Comparison of ENCODE assay signal across 5 cellular contexts in genomic region chr19:54497747-54498450, GRCh38. TPM values are rescaled to one million over a fixed set of nuclear protein-coding genes. Genes with fewer than 3 reads are reported as not detected.
"Had no signal": no experiment of that assay in that cellular context is flagged by ENCODE, and none has a peak within 500 bp of the region (broad histone marks: within the 10 kb centered on the region; RNA-seq: fewer than 3 reads in every experiment).

No MANE protein-coding gene starts in this region.

RNA-seq across cellular contexts. Expression of gene LAIR2, which starts 4.7 kb away (rescaled TPM):
- total RNA-seq: ascending aorta, esophagus squamous epithelium, mesothelial cell of epicardium, posterior vena cava, right atrium auricular region had no signal
